ENCODE assay signal across 8 cellular contexts in genomic region chr16:23803591-23804123, GRCh38. TPM values are rescaled to one million over a fixed set of nuclear protein-coding genes. Genes with fewer than 3 reads are reported as not detected.
DNase-seq lines count a peak whose midpoint lies in the region; ATAC-seq and TF ChIP-seq lines count a peak whose summit lies in the region.

No MANE protein-coding gene starts in this region.

- peak; percentile 67 for ATAC-seq in GM18868 (IDR thresholded peaks at IDR 0.05; ENCODE audit: unreplicated experiment)
- ATAC-seq in HG03439 (IDR thresholded peaks at IDR 0.05; ENCODE audit: unreplicated experiment): no peak

- no peak overlapping the region for H3K4me3 ChIP-seq in AG04449 (ENCODE audit: low read depth, low read length)
- H3K4me3 ChIP-seq in Jurkat, Clone E6-1 (ENCODE audit: low read length): no peak overlapping the region
- no peak overlapping the region for H3K4me3 ChIP-seq in astrocyte of the cerebellum (ENCODE audit: low read depth, low read length)

- POLR2A ChIA-PET in AG04449 (lab: Yijun Ruan, JAX): interaction anchor here (0.7 kb wide), 1 partner anchor 104 kb away, joined by 3 read pairs; no protein-coding TSS in a partner anchor

- TF ChIP-seq CTCF in AG04449 (IDR thresholded peaks at IDR 0.05; ENCODE audit: insufficient read depth, low read length, missing control alignments) (peak; percentile 33), astrocyte of the cerebellum (IDR thresholded peaks at IDR 0.05; ENCODE audit: low read depth, low read length, missing control alignments) (peak; percentile 29)

- DNase-seq in AG04449 (ENCODE audit: low read depth, low spot score) (no peak), T-helper 9 cell (peak; percentile 51), astrocyte of the cerebellum (ENCODE audit: low read depth) (no peak), iris pigment epithelial cell (ENCODE audit: low read depth) (peak; percentile 16)
- DNase-seq in Jurkat, Clone E6-1 (ENCODE audit: low read depth, low spot score): peak; percentile 65
- peak; percentile 68 for DNase-seq in stimulated activated CD4-positive, alpha-beta T cell treated with anti-CD3 and anti-CD28 coated beads, Interleukin-4, amount 100 ng/mL, for 1 hour

- in situ Hi-C loops in astrocyte of the cerebellum (cut with HindIII; ENCODE audit: low sequenced_read_pairs): no loop called here

- CTCF ChIA-PET in AG04449 (lab: Yijun Ruan, JAX): interaction anchor here (0.7 to 5.1 kb wide), 7 partner anchors 51 to 700 kb away, joined by 3 to 39 read pairs (median 3); no protein-coding TSS in a partner anchor

RNA-seq across cellular contexts. Expression of gene PRKCB, which starts 32.1 kb away (rescaled TPM):
- polyA plus RNA-seq in Jurkat, Clone E6-1 (2012; ENCODE audit: insufficient read depth, insufficient read length): 44.5 TPM

RNA-seq across cellular contexts. Expression of gene CHP2, which starts 48.8 kb away (rescaled TPM):
- not detected for polyA plus RNA-seq in Jurkat, Clone E6-1 (2012; ENCODE audit: insufficient read depth, insufficient read length)

Comparison
In these comparisons a context has a peak if more than half of its experiments do, and no peak if none do; other contexts are left out.
1. DNase-seq: peak in Jurkat, Clone E6-1 (single experiment), T-helper 9 cell (single experiment), iris pigment epithelial cell (single experiment) and stimulated activated CD4-positive, alpha-beta T cell treated with anti-CD3 and anti-CD28 coated beads, Interleukin-4, amount 100 ng/mL, for 1 hour (single experiment); none in AG04449 (single experiment) and astrocyte of the cerebellum (single experiment).